8 cellular contexts compared by ENCODE assay signal in genomic region chr7:27097686-27098492, GRCh38. TPM values are rescaled to one million over a fixed set of nuclear protein-coding genes. Genes with fewer than 3 reads are reported as not detected.
DNase-seq lines count a peak whose midpoint lies in the region; ATAC-seq and TF ChIP-seq lines count a peak whose summit lies in the region.

No MANE protein-coding gene starts in this region.

- peak overlapping the region; percentile 79 to 94 (median 92) for H3K4me3 Mint-ChIP-seq in naive thymus-derived CD8-positive, alpha-beta T cell

- no peak overlapping the region for H3K27ac ChIP-seq in ectodermal cell (ENCODE audit: insufficient read depth, low read depth, low read length, poor library complexity, severe bottlenecking)

- peaks cover 15 to 20% (median 19%) of the 10 kb centered on the region in 3 donors for H3K36me3 Mint-ChIP-seq in naive thymus-derived CD8-positive, alpha-beta T cell

- POLR2A ChIA-PET in naive thymus-derived CD8-positive, alpha-beta T cell (lab: Charles Lee): no interaction called here

- peaks cover 96% of the 10 kb centered on the region for H3K27me3 ChIP-seq in NT2/D1 (ENCODE audit: insufficient read depth, insufficient read length)
- H3K27me3 ChIP-seq in ectodermal cell (ENCODE audit: control insufficient read depth, insufficient read depth, low read length, poor library complexity, severe bottlenecking): peaks cover 100% of the 10 kb centered on the region

- WGBS in ectodermal cell, 2 experiments: 1 to 2% methylated on average over 25 to 26 of the region's 26 CpGs

- H3K27ac Mint-ChIP-seq in naive thymus-derived CD8-positive, alpha-beta T cell: peak overlapping the region in 1 of 10 donors; percentile 50

- H3K4me1 Mint-ChIP-seq in naive thymus-derived CD8-positive, alpha-beta T cell: peaks cover 20 to 60% (median 43%) of the 10 kb centered on the region in 4 donors

- H3K27me3 Mint-ChIP-seq in naive thymus-derived CD8-positive, alpha-beta T cell: peaks cover 57 to 90% (median 65%) of the 10 kb centered on the region in 5 donors

- DNase-seq in AG10803 (ENCODE audit: low read depth): no peak
- DNase-seq in NT2/D1 (ENCODE audit: low read depth, low spot score): no peak
- no peak for DNase-seq in naive thymus-derived CD8-positive, alpha-beta T cell
- no peak for DNase-seq in midbrain (lab: John Stamatoyannopoulos, UW)
- no peak for DNase-seq in HPDE6-E6E7 (ENCODE audit: extremely low spot score)

- H3K9me3 Mint-ChIP-seq in naive thymus-derived CD8-positive, alpha-beta T cell: peaks cover 0 to 3% (median 0%) of the 10 kb centered on the region in 9 donors

- H3K9ac ChIP-seq in NT2/D1 (ENCODE audit: insufficient read length, low read depth): peak overlapping the region; percentile 46

- ATAC-seq in naive thymus-derived CD8-positive, alpha-beta T cell: no peak
- ATAC-seq in activated CD4-positive, CD25-positive, alpha-beta regulatory T cell treated with anti-CD3 and anti-CD28 coated beads, Interleukin-2, amount 50 U/mL, for 24 hours: no peak
- no peak for ATAC-seq in GM18867 (IDR thresholded peaks at IDR 0.05; ENCODE audit: unreplicated experiment)

- H3K4me3 ChIP-seq in AG10803 (ENCODE audit: low read length): peak overlapping the region; percentile 93
- H3K4me3 ChIP-seq in NT2/D1 (ENCODE audit: insufficient read length, low read depth): peak overlapping the region; percentile 9
- peak overlapping the region; percentile 57 for H3K4me3 ChIP-seq in ectodermal cell (ENCODE audit: insufficient read depth, low read depth, low read length)

- H3K9me3 ChIP-seq in NT2/D1 (ENCODE audit: insufficient read depth, low read length): no peaks in the 10 kb centered on the region
- H3K9me3 ChIP-seq in ectodermal cell (ENCODE audit: control insufficient read depth, low read length): no peaks in the 10 kb centered on the region

- TF ChIP-seq CTCF in AG10803 (conservative IDR thresholded peaks at IDR 0.05; ENCODE audit: low read length): no peak

- H3K36me3 ChIP-seq in NT2/D1 (ENCODE audit: insufficient read depth, insufficient read length, low read length) (peaks cover 9% of the 10 kb centered on the region), ectodermal cell (ENCODE audit: control insufficient read depth, insufficient read depth, low read length) (no peaks in the 10 kb centered on the region)

- peaks cover 8% of the 10 kb centered on the region for H3K4me1 ChIP-seq in NT2/D1 (ENCODE audit: insufficient read depth, insufficient read length)
- H3K4me1 ChIP-seq in ectodermal cell (ENCODE audit: control insufficient read depth, insufficient read depth, low read length): peaks cover 5% of the 10 kb centered on the region

RNA-seq across cellular contexts. Expression of gene HOXA1, which starts 2.1 kb away (rescaled TPM):
- 2.7 TPM for polyA plus RNA-seq in ectodermal cell (2013, experiment 1 of 4)
- 1.7 TPM for polyA plus RNA-seq in ectodermal cell (2013, experiment 2 of 4)
- 4.2 TPM for polyA plus RNA-seq in ectodermal cell (2013, experiment 3 of 4)
- polyA plus RNA-seq in ectodermal cell (2013, experiment 4 of 4): 2.9 TPM
- total RNA-seq in naive thymus-derived CD8-positive, alpha-beta T cell: under 1 TPM; 0.44 to 0.68 TPM
- polyA plus RNA-seq in naive thymus-derived CD8-positive, alpha-beta T cell: under 1 TPM in 2 of 3 donors, not detected in 1; 0.15 to 0.38 TPM

RNA-seq across cellular contexts. Expression of gene HOXA2, which starts 4.6 kb away (rescaled TPM):
- polyA plus RNA-seq in ectodermal cell (2013, experiment 1 of 4): 11.3 TPM
- 6.1 TPM for polyA plus RNA-seq in ectodermal cell (2013, experiment 2 of 4)
- polyA plus RNA-seq in ectodermal cell (2013, experiment 3 of 4): 14.3 TPM
- polyA plus RNA-seq in ectodermal cell (2013, experiment 4 of 4): 17.5 TPM
- not detected for total RNA-seq in naive thymus-derived CD8-positive, alpha-beta T cell
- not detected for polyA plus RNA-seq in naive thymus-derived CD8-positive, alpha-beta T cell

RNA-seq across cellular contexts. Expression of gene HOXA4, which starts 32.7 kb away (rescaled TPM):
- not detected for polyA plus RNA-seq in ectodermal cell (2013, experiment 1 of 4)
- not detected for polyA plus RNA-seq in ectodermal cell (2013, experiment 2 of 4)
- not detected for polyA plus RNA-seq in ectodermal cell (2013, experiment 3 of 4)
- not detected for polyA plus RNA-seq in ectodermal cell (2013, experiment 4 of 4)
- total RNA-seq in naive thymus-derived CD8-positive, alpha-beta T cell: under 1 TPM in 1 of 2 experiments, not detected in 1; 0.31 TPM
- under 1 TPM in 2 of 3 donors, not detected in 1; 0.22 to 0.38 TPM for polyA plus RNA-seq in naive thymus-derived CD8-positive, alpha-beta T cell

RNA-seq across cellular contexts. Expression of gene HOXA5, which starts 45.6 kb away (rescaled TPM):
- not detected for polyA plus RNA-seq in ectodermal cell (2013, experiment 1 of 4)
- polyA plus RNA-seq in ectodermal cell (2013, experiment 2 of 4): 0.23 TPM
- 0.75 TPM for polyA plus RNA-seq in ectodermal cell (2013, experiment 3 of 4)
- polyA plus RNA-seq in ectodermal cell (2013, experiment 4 of 4): 1.1 TPM
- not detected for total RNA-seq in naive thymus-derived CD8-positive, alpha-beta T cell
- not detected for polyA plus RNA-seq in naive thymus-derived CD8-positive, alpha-beta T cell

RNA-seq across cellular contexts. Expression of gene HOXA6, which starts 49.7 kb away (rescaled TPM):
- polyA plus RNA-seq in ectodermal cell (2013, experiment 1 of 4): not detected
- polyA plus RNA-seq in ectodermal cell (2013, experiment 2 of 4): not detected
- 0.27 TPM for polyA plus RNA-seq in ectodermal cell (2013, experiment 3 of 4)
- 0.49 TPM for polyA plus RNA-seq in ectodermal cell (2013, experiment 4 of 4)
- not detected for total RNA-seq in naive thymus-derived CD8-positive, alpha-beta T cell
- not detected for polyA plus RNA-seq in naive thymus-derived CD8-positive, alpha-beta T cell

Comparison
In these comparisons a context has a peak if more than half of its experiments do, and no peak if none do; other contexts are left out.
1. H3K4me3 ChIP-seq: peak in every context shown above with its lines; median percentile 93 in AG10803; 57 in ectodermal cell; 9 in NT2/D1.